In the genomic region with DNA sequence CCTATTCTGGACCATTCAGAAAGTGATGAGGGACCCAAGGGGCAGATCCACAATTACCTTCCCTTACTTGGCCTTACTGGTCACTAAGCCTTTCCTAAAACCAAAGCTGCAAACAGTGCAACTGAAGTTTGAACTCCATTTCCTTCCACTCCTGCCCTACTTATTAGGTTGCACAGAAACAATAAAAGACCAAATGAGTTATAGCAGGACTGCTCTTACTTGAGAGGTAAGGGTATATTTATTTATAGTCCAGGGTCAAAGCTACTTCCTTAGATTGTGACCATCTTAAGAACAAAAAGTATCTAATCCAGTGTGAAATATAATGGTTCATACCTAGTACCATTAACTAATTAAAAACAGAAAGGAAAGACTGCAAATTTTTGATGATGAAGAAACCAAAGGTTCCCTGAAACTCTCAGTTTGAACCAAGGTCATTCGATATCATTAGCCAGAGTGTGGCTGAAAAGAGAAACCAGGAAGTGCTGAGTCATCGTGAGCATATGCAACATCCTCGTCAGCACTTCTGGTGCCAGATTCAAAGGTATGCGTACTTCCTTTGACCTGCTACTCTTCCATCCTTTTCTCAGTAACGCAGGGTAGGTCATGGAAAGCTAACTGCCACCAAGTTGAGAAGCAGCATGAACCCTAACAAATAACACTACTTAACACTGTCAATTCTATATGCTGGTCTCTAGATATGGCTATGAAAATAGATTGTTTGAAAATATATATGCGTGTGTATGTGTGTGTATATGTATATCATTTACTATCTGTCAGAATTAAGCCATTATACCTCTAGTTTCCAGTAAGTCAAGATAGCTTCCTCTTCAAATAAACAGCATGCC, we compare ENCODE assay signal across 8 cellular contexts. TPM values are rescaled to one million over a fixed set of nuclear protein-coding genes. Genes with fewer than 3 reads are reported as not detected.
DNase-seq lines count a peak whose midpoint lies in the region; ATAC-seq and TF ChIP-seq lines count a peak whose summit lies in the region.

No MANE protein-coding gene starts in this region.

- no peaks in the 10 kb centered on the region for H4K20me1 ChIP-seq in GM23338 (replicated peaks; ENCODE audit: insufficient read depth)

- no peaks in the 10 kb centered on the region for H3K9me3 Mint-ChIP-seq in GM23338

- no peak overlapping the region; the same call in 2 of the 3 replicates for H3K4me3 Mint-ChIP-seq in GM23338

- no peaks in the 10 kb centered on the region for H3F3A ChIP-seq in GM23338 (replicated peaks; ENCODE audit: low read depth)

- peak; percentile 73 for ATAC-seq in GM23338

- H3K4me2 ChIP-seq in GM23338 = peak overlapping the region; percentile 31

- H3K79me2 ChIP-seq in GM23338 (replicated peaks; ENCODE audit: insufficient read depth) = peaks cover 18% of the 10 kb centered on the region

- in situ Hi-C loops in KBM-7 (cut with MboI; ENCODE audit: low pct_unique_long_range_greater_than_20kb, low sequenced_read_pairs) = no loop called here

- TF ChIP-seq CTCF in GM23338 (conservative IDR thresholded peaks at IDR 0.05; ENCODE audit: low read depth in 2 of 2) = no peak
- TF ChIP-seq CTCF in cardiac fibroblast (IDR thresholded peaks at IDR 0.05; ENCODE audit: low read depth, low read length) = no peak

- H3K27me3 ChIP-seq in GM23338 (ENCODE audit: insufficient read depth) = no peaks in the 10 kb centered on the region

- peak overlapping the region; percentile 95 for H3K27ac Mint-ChIP-seq in GM23338

- peak; percentile 81 for DNase-seq in NCI-H2107 treated with DMSO at 0.1 percent for 48 hours (lab: John Stamatoyannopoulos, UW; ENCODE audit: unreplicated experiment)
- DNase-seq in NCI-H2107 (lab: John Stamatoyannopoulos, UW) = no peak
- peak; percentile 81 for DNase-seq in GM23338 (ENCODE audit: low spot score)
- peak; percentile 85 for DNase-seq in KBM-7
- peak; percentile 37 for DNase-seq in T follicular helper cell (ENCODE audit: low read depth)
- DNase-seq in cardiac fibroblast (ENCODE audit: low read depth in 2 of 2) = peak; percentile 93 to 94
- DNase-seq in kidney tubule cell (ENCODE audit: low spot score) = peak; percentile 91
- DNase-seq in stimulated activated CD8-positive, alpha-beta memory T cell treated with anti-CD3 and anti-CD28 coated beads, Interleukin-7, amount 100 ng/mL, for 4 hours (ENCODE audit: low read depth in 2 of 2) = peak; percentile 28 to 58

- peaks cover 51% of the 10 kb centered on the region for H3K4me1 Mint-ChIP-seq in GM23338

- peaks cover 38% of the 10 kb centered on the region for H3K4me1 ChIP-seq in GM23338 (ENCODE audit: insufficient read depth)

- no peak overlapping the region for H2AFZ ChIP-seq in GM23338

- no peaks in the 10 kb centered on the region for H3K9me2 ChIP-seq in GM23338 (ENCODE audit: insufficient read depth)

- H3K27me3 Mint-ChIP-seq in GM23338 (ENCODE audit: insufficient read depth, low read depth, poor library complexity) = peaks cover 2% of the 10 kb centered on the region

- peak overlapping the region; percentile 21; the same call in 1 of the 2 replicates for H3K27ac ChIP-seq in GM23338 (ENCODE audit: low read depth)

- no peaks in the 10 kb centered on the region; the same call in 2 of the 3 replicates for H3K36me3 Mint-ChIP-seq in GM23338 (ENCODE audit: low read depth)

- H3K36me3 ChIP-seq in GM23338 (ENCODE audit: insufficient read depth) = no peaks in the 10 kb centered on the region

- H3K4me3 ChIP-seq in GM23338 (no peak overlapping the region), cardiac fibroblast (replicated peaks in 1 of 2; ENCODE audit: low read depth in 2 of 2, low read length in 2 of 2) (no peak overlapping the region)

TF ChIP-seq in GM23338, 12 proteins besides CTCF, POLR2A, EP300 and RAD21:
- no peak for TF ChIP-seq EZH2phosphoT487 (IDR thresholded peaks at IDR 0.05; ENCODE audit: unreplicated experiment)
- no peak for TF ChIP-seq POLR2AphosphoS5 (IDR thresholded peaks at IDR 0.05; ENCODE audit: low read depth)
- TF ChIP-seq NANOG (IDR thresholded peaks at IDR 0.05; ENCODE audit: borderline replicate concordance) = no peak
- TF ChIP-seq ZNF462 (CRISPR knock-in tag; IDR thresholded peaks at IDR 0.05) = no peak

RNA-seq across cellular contexts. Expression of gene CDK6, which starts 26.8 kb away (rescaled TPM):
- 18.4 and 23.7 TPM in 2 replicates for total RNA-seq in GM23338 (2014; rRNA removed; shearing (Covaris generic))
- 7.1 and 7.4 TPM in 2 replicates for polyA plus RNA-seq in GM23338 (2016; fragmentation: Nextera tagmentation; extraction: Ambion mirVana)
